ENCODE assay signal across 8 cellular contexts in the genomic region with DNA sequence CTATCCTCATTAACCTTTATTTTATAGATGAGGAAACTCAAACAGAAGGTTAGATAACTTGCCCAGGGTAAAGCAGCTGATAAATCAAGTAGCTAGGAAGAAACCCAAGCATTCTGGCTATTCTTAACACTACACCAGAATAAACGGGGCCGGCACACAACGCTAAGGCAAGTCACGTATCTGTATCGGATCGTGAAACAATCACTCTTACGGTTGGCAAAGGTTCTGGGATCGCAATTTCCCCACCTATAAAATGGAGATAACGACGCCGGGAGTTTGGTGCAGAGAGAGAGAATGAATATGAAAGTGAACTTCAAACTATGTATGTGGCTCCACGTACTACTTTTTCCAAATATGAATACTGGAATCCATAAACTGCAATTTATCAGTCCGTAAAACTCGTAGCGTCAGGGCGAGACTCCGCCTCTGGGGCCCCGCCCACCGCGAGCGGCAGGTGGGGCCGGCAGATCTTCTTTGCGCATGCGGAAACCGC. TPM values are rescaled to one million over a fixed set of nuclear protein-coding genes. Genes with fewer than 3 reads are reported as not detected.
DNase-seq lines count a peak whose midpoint lies in the region; ATAC-seq, FAIRE-seq and TF ChIP-seq lines count a peak whose summit lies in the region.

No MANE protein-coding gene starts in this region.

- H3K27me3 ChIP-seq in bronchial epithelial cell (ENCODE audit: control insufficient read depth, insufficient read depth, low read length) (no peaks in the 10 kb centered on the region), kidney epithelial cell (ENCODE audit: control insufficient read depth, insufficient read depth, low read length) (no peaks in the 10 kb centered on the region)

- H3K4me3 ChIP-seq in bronchial epithelial cell (ENCODE audit: low read depth, low read length), result peak overlapping the region; percentile 62
- H3K4me3 ChIP-seq in kidney epithelial cell (ENCODE audit: low read depth, low read length), result peak overlapping the region; percentile 88

- FAIRE-seq in bronchial epithelial cell (lab: Jason Lieb, UNC), result no peak

- H3K36me3 ChIP-seq in bronchial epithelial cell (ENCODE audit: control insufficient read depth, insufficient read depth, low read length) (no peaks in the 10 kb centered on the region), kidney epithelial cell (ENCODE audit: control insufficient read depth, insufficient read depth, low read length) (no peaks in the 10 kb centered on the region)

- TF ChIP-seq CTCF in GM13977 (IDR thresholded peaks at IDR 0.05; ENCODE audit: extremely low read depth, insufficient read depth, missing control alignments) (no peak), bronchial epithelial cell (IDR thresholded peaks at IDR 0.05; ENCODE audit: insufficient read depth, low read length, severe bottlenecking) (no peak), kidney epithelial cell (IDR thresholded peaks at IDR 0.05; ENCODE audit: insufficient read depth, low read length, poor library complexity, severe bottlenecking) (no peak)

- in situ Hi-C loops in GM13977 (cut with MboI; ENCODE audit: low pct_unique_long_range_greater_than_20kb, low sequenced_read_pairs, unreplicated experiment), result no loop called here

- peak; percentile 96 for DNase-seq in GM13977 (ENCODE audit: low spot score)
- DNase-seq in NCI-H1105 treated with DMSO at 0.1 percent for 48 hours (lab: John Stamatoyannopoulos, UW), result peak; percentile 96
- peak; percentile 92 for DNase-seq in UCSD-AML1 (lab: John Stamatoyannopoulos, UW; ENCODE audit: unreplicated experiment)
- peak; percentile 76 for DNase-seq in bronchial epithelial cell (ENCODE audit: low read depth)
- peak; percentile 39 for DNase-seq in kidney epithelial cell (ENCODE audit: low read depth)
- DNase-seq in stimulated activated CD4-positive, alpha-beta T cell treated with anti-CD3 and anti-CD28 coated beads, Interleukin-1b, Interleukin-23, amount 100 ng/mL, for 1 hour (ENCODE audit: low read depth in 2 of 2), result peak; percentile 74 to 79
- no peak for DNase-seq in C1 segment of cervical spinal cord (lab: John Stamatoyannopoulos, UW)

- ATAC-seq in HG02678 (IDR thresholded peaks at IDR 0.05; ENCODE audit: unreplicated experiment), result peak; percentile 91

RNA-seq across cellular contexts. Expression of gene ARMC8, which starts 0.3 kb away (rescaled TPM):
- total RNA-seq in bronchial epithelial cell (29.5 and 33.0 TPM in 2 replicates), kidney epithelial cell (27.1 and 42.5 TPM in 2 replicates)

RNA-seq across cellular contexts. Expression of gene DBR1, which starts 12.1 kb away (rescaled TPM):
- total RNA-seq in bronchial epithelial cell (10.5 and 17.9 TPM in 2 replicates), kidney epithelial cell (16.7 and 17.2 TPM in 2 replicates)

RNA-seq across cellular contexts. Expression of gene A4GNT, which starts 54.7 kb away (rescaled TPM):
- total RNA-seq in bronchial epithelial cell, result not detected in 2 replicates
- not detected in 2 replicates for total RNA-seq in kidney epithelial cell

Comparison
In these comparisons a context has a peak if more than half of its experiments do, and no peak if none do; other contexts are left out.
1. DNase-seq: peak in GM13977 (single experiment), NCI-H1105 treated with DMSO at 0.1 percent for 48 hours (single experiment), UCSD-AML1 (single experiment), bronchial epithelial cell (single experiment), kidney epithelial cell (single experiment) and stimulated activated CD4-positive, alpha-beta T cell treated with anti-CD3 and anti-CD28 coated beads, Interleukin-1b, Interleukin-23, amount 100 ng/mL, for 1 hour (2 of 2); none in C1 segment of cervical spinal cord (0 of 14).